In genomic region chr2:169446452-169446851, GRCh38 we compare ENCODE assay signal across 37 cellular contexts.
"Had no signal": no experiment of that assay in that cellular context is flagged by ENCODE, and none has a peak within 500 bp of the region (broad histone marks: within the 10 kb centered on the region; RNA-seq: fewer than 3 reads in every experiment).

No MANE protein-coding gene starts in this region.

- DNase-seq: activated CD4-positive, alpha-beta memory T cell treated with anti-CD3 and anti-CD28 coated beads, Interleukin-2, amount 10 ng/mL, durations not matched to agents 7 days and 5 days; activated CD4-positive, alpha-beta T cell treated with anti-CD3 and anti-CD28 coated beads for 1 hour; activated CD4-positive, alpha-beta T cell treated with anti-CD3 and anti-CD28 coated beads for 36 hours; activated CD4-positive, alpha-beta T cell treated with anti-CD3 and anti-CD28 coated beads for 48 hours; activated CD4-positive, alpha-beta T cell treated with anti-CD3 and anti-CD28 coated beads, Interleukin-2, amount 10 ng/mL, durations not matched to agents 7 days and 5 days; activated CD4-positive, alpha-beta T cell treated with anti-CD3 and anti-CD28 coated beads, Interleukin-2, amount 50 U/mL, for 48 hours; activated CD4-positive, CD25-positive, alpha-beta regulatory T cell; activated CD8-positive, alpha-beta memory T cell treated with anti-CD3 and anti-CD28 coated beads for 24 hours; activated CD8-positive, alpha-beta memory T cell treated with anti-CD3 and anti-CD28 coated beads, Interleukin-2, amount 10 ng/mL, durations not matched to agents 7 days and 5 days; activated CD8-positive, alpha-beta memory T cell treated with anti-CD3 and anti-CD28 coated beads, Interleukin-2, amount 50 U/mL, for 48 hours; activated CD8-positive, alpha-beta T cell treated with anti-CD3 and anti-CD28 coated beads, Interleukin-2, amount 10 ng/mL, durations not matched to agents 7 days and 5 days; activated gamma-delta T cell; activated naive CD4-positive, alpha-beta T cell treated with anti-CD3 and anti-CD28 coated beads, Interleukin-2, amount 10 ng/mL, durations not matched to agents 7 days and 5 days; activated naive CD4-positive, alpha-beta T cell treated with Interleukin-2 at 50 U/mL for 16 hours; activated naive CD8-positive, alpha-beta T cell treated with anti-CD3 and anti-CD28 coated beads, Interleukin-2, amount 10 ng/mL, durations not matched to agents 7 days and 5 days; activated naive CD8-positive, alpha-beta T cell treated with anti-CD3 and anti-CD28 coated beads, Interleukin-2, amount 50 U/mL, for 24 hours; activated T-cell treated with anti-CD3 and anti-CD28 coated beads, Interleukin-2, amount 50 U/mL, for 24 hours; activated T-cell treated with anti-CD3 and anti-CD28 coated beads, Interleukin-2, amount 50 U/mL, for 48 hours; amygdala; anterior cingulate cortex; caudate nucleus; cerebellar nuclear complex; colonic mucosa; T-helper 2 cell; T-helper 9 cell had no signal

- H3K27ac Mint-ChIP-seq: activated CD4-positive, alpha-beta memory T cell treated with anti-CD3 and anti-CD28 coated beads, Interleukin-2, amount 10 ng/mL, durations not matched to agents 7 days and 5 days; activated CD4-positive, alpha-beta T cell treated with anti-CD3 and anti-CD28 coated beads for 36 hours; activated CD4-positive, alpha-beta T cell treated with anti-CD3 and anti-CD28 coated beads, Interleukin-2, amount 10 ng/mL, durations not matched to agents 7 days and 5 days; activated CD8-positive, alpha-beta memory T cell treated with anti-CD3 and anti-CD28 coated beads, Interleukin-2, amount 10 ng/mL, durations not matched to agents 7 days and 5 days; activated CD8-positive, alpha-beta T cell treated with anti-CD3 and anti-CD28 coated beads, Interleukin-2, amount 10 ng/mL, durations not matched to agents 7 days and 5 days; activated naive CD4-positive, alpha-beta T cell treated with anti-CD3 and anti-CD28 coated beads, Interleukin-2, amount 10 ng/mL, durations not matched to agents 7 days and 5 days; activated naive CD4-positive, alpha-beta T cell treated with anti-CD3 and anti-CD28 coated beads, Interleukin-2, amount 50 U/mL, for 24 hours; activated naive CD8-positive, alpha-beta T cell; activated naive CD8-positive, alpha-beta T cell treated with anti-CD3 and anti-CD28 coated beads, Interleukin-2, amount 10 ng/mL, durations not matched to agents 7 days and 5 days; activated naive CD8-positive, alpha-beta T cell treated with anti-CD3 and anti-CD28 coated beads, Interleukin-2, amount 50 U/mL, for 24 hours; activated T-cell treated with anti-CD3 and anti-CD28 coated beads, Interleukin-2, amount 50 U/mL, for 24 hours; T-helper 1 cell treated with Interleukin-12 subunit alpha and Interleukin-12 subunit beta and Interleukin-4 antibody, amounts not matched to agents 30 μg/mL and 1 μg/mL, for 36 hours; T-helper 2 cell treated with Interferon-gamma antibody and Interleukin-4, amounts not matched to agents 5 μg/mL and 100 μg/mL, for 36 hours had no signal

- H3K36me3 ChIP-seq: ascending aorta, cardiac muscle cell, colonic mucosa had no signal

- ATAC-seq: activated CD4-positive, alpha-beta T cell treated with anti-CD3 and anti-CD28 coated beads for 36 hours; activated CD4-positive, CD25-positive, alpha-beta regulatory T cell treated with anti-CD3 and anti-CD28 coated beads, Interleukin-2, amount 50 U/mL, for 24 hours; activated CD8-positive, alpha-beta memory T cell treated with anti-CD3 and anti-CD28 coated beads, Interleukin-2, amount 10 ng/mL, durations not matched to agents 7 days and 5 days; activated CD8-positive, alpha-beta T cell treated with anti-CD3 and anti-CD28 coated beads, Interleukin-2, amount 10 ng/mL, durations not matched to agents 7 days and 5 days; activated naive CD8-positive, alpha-beta T cell treated with anti-CD3 and anti-CD28 coated beads, Interleukin-2, amount 50 U/mL, for 24 hours had no signal

- H3K36me3 Mint-ChIP-seq: activated CD8-positive, alpha-beta memory T cell treated with anti-CD3 and anti-CD28 coated beads, Interleukin-2, amount 10 ng/mL, durations not matched to agents 7 days and 5 days; activated naive CD4-positive, alpha-beta T cell treated with anti-CD3 and anti-CD28 coated beads, Interleukin-2, amount 10 ng/mL, durations not matched to agents 7 days and 5 days; activated naive CD4-positive, alpha-beta T cell treated with anti-CD3 and anti-CD28 coated beads, Interleukin-2, amount 50 U/mL, for 24 hours; activated naive CD8-positive, alpha-beta T cell; activated naive CD8-positive, alpha-beta T cell treated with anti-CD3 and anti-CD28 coated beads, Interleukin-2, amount 10 ng/mL, durations not matched to agents 7 days and 5 days; brain had no signal

- FAIRE-seq: bronchial epithelial cell, TTC549 had no signal

- H3K9me3 Mint-ChIP-seq: activated CD4-positive, alpha-beta memory T cell treated with anti-CD3 and anti-CD28 coated beads, Interleukin-2, amount 10 ng/mL, durations not matched to agents 7 days and 5 days; activated CD4-positive, alpha-beta T cell treated with anti-CD3 and anti-CD28 coated beads, Interleukin-2, amount 10 ng/mL, durations not matched to agents 7 days and 5 days; activated naive CD4-positive, alpha-beta T cell treated with anti-CD3 and anti-CD28 coated beads, Interleukin-2, amount 10 ng/mL, durations not matched to agents 7 days and 5 days; activated naive CD4-positive, alpha-beta T cell treated with anti-CD3 and anti-CD28 coated beads, Interleukin-2, amount 50 U/mL, for 24 hours; activated naive CD8-positive, alpha-beta T cell treated with anti-CD3 and anti-CD28 coated beads, Interleukin-2, amount 10 ng/mL, durations not matched to agents 7 days and 5 days; activated naive CD8-positive, alpha-beta T cell treated with anti-CD3 and anti-CD28 coated beads, Interleukin-2, amount 50 U/mL, for 24 hours; activated T-cell treated with anti-CD3 and anti-CD28 coated beads, Interleukin-2, amount 50 U/mL, for 24 hours; central memory CD8-positive, alpha-beta T cell; T-helper 1 cell treated with Interleukin-12 subunit alpha and Interleukin-12 subunit beta and Interleukin-4 antibody, amounts not matched to agents 30 μg/mL and 1 μg/mL, for 36 hours; T-helper 2 cell treated with Interferon-gamma antibody and Interleukin-4, amounts not matched to agents 5 μg/mL and 100 μg/mL, for 36 hours had no signal

- H3K4me1 Mint-ChIP-seq: activated CD4-positive, alpha-beta memory T cell treated with anti-CD3 and anti-CD28 coated beads, Interleukin-2, amount 10 ng/mL, durations not matched to agents 7 days and 5 days; activated CD4-positive, alpha-beta T cell treated with anti-CD3 and anti-CD28 coated beads for 36 hours; activated CD4-positive, alpha-beta T cell treated with anti-CD3 and anti-CD28 coated beads, Interleukin-2, amount 10 ng/mL, durations not matched to agents 7 days and 5 days; activated CD8-positive, alpha-beta memory T cell treated with anti-CD3 and anti-CD28 coated beads, Interleukin-2, amount 10 ng/mL, durations not matched to agents 7 days and 5 days; activated naive CD4-positive, alpha-beta T cell treated with anti-CD3 and anti-CD28 coated beads, Interleukin-2, amount 10 ng/mL, durations not matched to agents 7 days and 5 days; activated naive CD4-positive, alpha-beta T cell treated with anti-CD3 and anti-CD28 coated beads, Interleukin-2, amount 50 U/mL, for 24 hours; activated naive CD8-positive, alpha-beta T cell treated with anti-CD3 and anti-CD28 coated beads, Interleukin-2, amount 10 ng/mL, durations not matched to agents 7 days and 5 days; activated naive CD8-positive, alpha-beta T cell treated with anti-CD3 and anti-CD28 coated beads, Interleukin-2, amount 50 U/mL, for 24 hours; brain; central memory CD8-positive, alpha-beta T cell had no signal

- H3K4me3 Mint-ChIP-seq: activated CD4-positive, alpha-beta memory T cell treated with anti-CD3 and anti-CD28 coated beads, Interleukin-2, amount 10 ng/mL, durations not matched to agents 7 days and 5 days; activated CD4-positive, alpha-beta T cell treated with anti-CD3 and anti-CD28 coated beads for 36 hours; activated CD4-positive, alpha-beta T cell treated with anti-CD3 and anti-CD28 coated beads, Interleukin-2, amount 10 ng/mL, durations not matched to agents 7 days and 5 days; activated CD8-positive, alpha-beta memory T cell treated with anti-CD3 and anti-CD28 coated beads, Interleukin-2, amount 10 ng/mL, durations not matched to agents 7 days and 5 days; activated CD8-positive, alpha-beta T cell treated with anti-CD3 and anti-CD28 coated beads, Interleukin-2, amount 10 ng/mL, durations not matched to agents 7 days and 5 days; activated naive CD4-positive, alpha-beta T cell treated with anti-CD3 and anti-CD28 coated beads, Interleukin-2, amount 10 ng/mL, durations not matched to agents 7 days and 5 days; activated naive CD4-positive, alpha-beta T cell treated with anti-CD3 and anti-CD28 coated beads, Interleukin-2, amount 50 U/mL, for 24 hours; activated naive CD8-positive, alpha-beta T cell; activated naive CD8-positive, alpha-beta T cell treated with anti-CD3 and anti-CD28 coated beads, Interleukin-2, amount 10 ng/mL, durations not matched to agents 7 days and 5 days; activated naive CD8-positive, alpha-beta T cell treated with anti-CD3 and anti-CD28 coated beads, Interleukin-2, amount 50 U/mL, for 24 hours; activated T-cell treated with anti-CD3 and anti-CD28 coated beads, Interleukin-2, amount 50 U/mL, for 24 hours; brain; central memory CD8-positive, alpha-beta T cell; T-helper 1 cell treated with Interleukin-12 subunit alpha and Interleukin-12 subunit beta and Interleukin-4 antibody, amounts not matched to agents 30 μg/mL and 1 μg/mL, for 36 hours; T-helper 2 cell treated with Interferon-gamma antibody and Interleukin-4, amounts not matched to agents 5 μg/mL and 100 μg/mL, for 36 hours had no signal

- H3K4me3 ChIP-seq: ascending aorta, cardiac muscle cell, colonic mucosa had no signal

- H3K27ac ChIP-seq: ascending aorta, cardiac muscle cell, colonic mucosa, VCaP had no signal

- H3K4me1 ChIP-seq: ascending aorta, colonic mucosa had no signal

- H3K9me3 ChIP-seq: ascending aorta, colonic mucosa had no signal

- H3K27me3 ChIP-seq: ascending aorta, cardiac muscle cell, colonic mucosa had no signal
